Comparison of ENCODE assay signal across 1 cellular context in the genomic region with DNA sequence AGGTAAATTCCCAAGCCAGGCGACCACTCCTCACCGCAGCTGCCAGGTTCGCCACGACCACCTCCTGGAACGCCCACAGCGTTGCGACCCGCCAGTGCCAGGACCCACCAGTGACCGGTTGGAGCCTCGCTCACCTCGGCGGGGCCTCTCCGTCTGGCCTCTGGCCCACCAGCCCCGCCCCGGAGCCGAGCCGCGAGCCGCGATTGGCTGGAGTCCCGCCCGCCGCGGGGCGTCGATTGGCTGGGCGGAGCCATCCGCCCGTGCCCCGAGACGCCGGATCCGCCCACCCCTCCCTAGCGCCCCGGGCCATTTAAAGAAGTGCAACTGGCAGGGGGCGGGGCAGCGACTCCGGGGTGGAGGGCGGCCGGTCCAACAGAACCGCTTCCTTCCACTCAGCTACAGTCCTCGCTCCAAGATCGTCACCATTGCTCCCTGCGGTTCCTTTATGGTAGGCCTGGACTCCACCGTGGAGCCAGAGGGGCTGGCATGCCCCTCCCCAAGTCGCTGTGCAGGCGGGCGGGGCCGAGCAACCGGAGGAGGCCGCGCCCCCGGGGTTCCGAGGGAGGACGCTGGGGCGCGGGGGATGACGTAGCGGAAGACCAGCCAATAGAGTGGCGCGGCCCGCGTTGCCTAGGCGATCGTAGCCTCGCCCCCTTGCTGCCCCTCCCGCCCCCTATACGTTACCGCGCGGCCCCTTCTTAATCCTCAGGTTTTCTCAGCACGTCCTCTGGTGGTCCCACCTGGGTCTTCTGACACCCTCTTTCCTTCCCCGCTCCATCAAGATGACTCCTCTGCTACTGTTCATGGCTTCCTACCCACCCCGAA.
TF ChIP-seq lines count a peak whose summit lies in the region.

A gene with protein sequence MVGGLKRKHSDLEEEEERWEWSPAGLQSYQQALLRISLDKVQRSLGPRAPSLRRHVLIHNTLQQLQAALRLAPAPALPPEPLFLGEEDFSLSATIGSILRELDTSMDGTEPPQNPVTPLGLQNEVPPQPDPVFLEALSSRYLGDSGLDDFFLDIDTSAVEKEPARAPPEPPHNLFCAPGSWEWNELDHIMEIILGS (minus strand): TSS at position 155 of the 825 bp plus-strand sequence. CDS start 2,255 bp downstream, outside the sequence.

TF ChIP-seq in HepG2, 621 proteins besides CTCF, POLR2A, EP300 and RAD21 (continued from another document and continues in another):
- TF ChIP-seq, protein P1, sequence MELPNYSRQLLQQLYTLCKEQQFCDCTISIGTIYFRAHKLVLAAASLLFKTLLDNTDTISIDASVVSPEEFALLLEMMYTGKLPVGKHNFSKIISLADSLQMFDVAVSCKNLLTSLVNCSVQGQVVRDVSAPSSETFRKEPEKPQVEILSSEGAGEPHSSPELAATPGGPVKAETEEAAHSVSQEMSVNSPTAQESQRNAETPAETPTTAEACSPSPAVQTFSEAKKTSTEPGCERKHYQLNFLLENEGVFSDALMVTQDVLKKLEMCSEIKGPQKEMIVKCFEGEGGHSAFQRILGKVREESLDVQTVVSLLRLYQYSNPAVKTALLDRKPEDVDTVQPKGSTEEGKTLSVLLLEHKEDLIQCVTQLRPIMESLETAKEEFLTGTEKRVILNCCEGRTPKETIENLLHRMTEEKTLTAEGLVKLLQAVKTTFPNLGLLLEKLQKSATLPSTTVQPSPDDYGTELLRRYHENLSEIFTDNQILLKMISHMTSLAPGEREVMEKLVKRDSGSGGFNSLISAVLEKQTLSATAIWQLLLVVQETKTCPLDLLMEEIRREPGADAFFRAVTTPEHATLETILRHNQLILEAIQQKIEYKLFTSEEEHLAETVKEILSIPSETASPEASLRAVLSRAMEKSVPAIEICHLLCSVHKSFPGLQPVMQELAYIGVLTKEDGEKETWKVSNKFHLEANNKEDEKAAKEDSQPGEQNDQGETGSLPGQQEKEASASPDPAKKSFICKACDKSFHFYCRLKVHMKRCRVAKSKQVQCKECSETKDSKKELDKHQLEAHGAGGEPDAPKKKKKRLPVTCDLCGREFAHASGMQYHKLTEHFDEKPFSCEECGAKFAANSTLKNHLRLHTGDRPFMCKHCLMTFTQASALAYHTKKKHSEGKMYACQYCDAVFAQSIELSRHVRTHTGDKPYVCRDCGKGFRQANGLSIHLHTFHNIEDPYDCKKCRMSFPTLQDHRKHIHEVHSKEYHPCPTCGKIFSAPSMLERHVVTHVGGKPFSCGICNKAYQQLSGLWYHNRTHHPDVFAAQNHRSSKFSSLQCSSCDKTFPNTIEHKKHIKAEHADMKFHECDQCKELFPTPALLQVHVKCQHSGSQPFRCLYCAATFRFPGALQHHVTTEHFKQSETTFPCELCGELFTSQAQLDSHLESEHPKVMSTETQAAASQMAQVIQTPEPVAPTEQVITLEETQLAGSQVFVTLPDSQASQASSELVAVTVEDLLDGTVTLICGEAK (IDR thresholded peaks at IDR 0.05): no peak
- TF ChIP-seq, protein P1 (CRISPR knock-in tag; IDR thresholded peaks at IDR 0.05): no peak
- TF ChIP-seq, protein P2, sequence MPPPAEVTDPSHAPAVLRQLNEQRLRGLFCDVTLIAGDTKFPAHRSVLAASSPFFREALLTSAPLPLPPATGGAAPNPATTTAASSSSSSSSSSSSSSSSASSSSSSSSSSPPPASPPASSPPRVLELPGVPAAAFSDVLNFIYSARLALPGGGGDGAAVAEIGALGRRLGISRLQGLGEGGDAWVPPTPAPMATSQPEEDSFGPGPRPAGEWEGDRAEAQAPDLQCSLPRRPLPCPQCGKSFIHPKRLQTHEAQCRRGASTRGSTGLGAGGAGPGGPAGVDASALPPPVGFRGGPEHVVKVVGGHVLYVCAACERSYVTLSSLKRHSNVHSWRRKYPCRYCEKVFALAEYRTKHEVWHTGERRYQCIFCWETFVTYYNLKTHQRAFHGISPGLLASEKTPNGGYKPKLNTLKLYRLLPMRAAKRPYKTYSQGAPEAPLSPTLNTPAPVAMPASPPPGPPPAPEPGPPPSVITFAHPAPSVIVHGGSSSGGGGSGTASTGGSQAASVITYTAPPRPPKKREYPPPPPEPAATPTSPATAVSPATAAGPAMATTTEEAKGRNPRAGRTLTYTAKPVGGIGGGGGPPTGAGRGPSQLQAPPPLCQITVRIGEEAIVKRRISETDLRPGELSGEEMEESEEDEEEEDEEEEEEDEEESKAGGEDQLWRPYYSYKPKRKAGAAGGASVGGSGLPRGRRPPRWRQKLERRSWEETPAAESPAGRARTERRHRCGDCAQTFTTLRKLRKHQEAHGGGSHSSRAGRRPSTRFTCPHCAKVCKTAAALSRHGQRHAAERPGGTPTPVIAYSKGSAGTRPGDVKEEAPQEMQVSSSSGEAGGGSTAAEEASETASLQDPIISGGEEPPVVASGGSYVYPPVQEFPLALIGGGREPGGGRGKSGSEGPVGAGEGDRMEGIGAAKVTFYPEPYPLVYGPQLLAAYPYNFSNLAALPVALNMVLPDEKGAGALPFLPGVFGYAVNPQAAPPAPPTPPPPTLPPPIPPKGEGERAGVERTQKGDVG (CRISPR knock-in tag; IDR thresholded peaks at IDR 0.05; ENCODE audit: borderline replicate concordance): no peak
- no peak for TF ChIP-seq SOX13 (IDR thresholded peaks at IDR 0.05)
- TF ChIP-seq SOX13 (CRISPR knock-in tag; conservative IDR thresholded peaks at IDR 0.05 in 1 of 2, IDR thresholded peaks at IDR 0.05 in 1 of 2): no peak
- TF ChIP-seq, protein P3, sequence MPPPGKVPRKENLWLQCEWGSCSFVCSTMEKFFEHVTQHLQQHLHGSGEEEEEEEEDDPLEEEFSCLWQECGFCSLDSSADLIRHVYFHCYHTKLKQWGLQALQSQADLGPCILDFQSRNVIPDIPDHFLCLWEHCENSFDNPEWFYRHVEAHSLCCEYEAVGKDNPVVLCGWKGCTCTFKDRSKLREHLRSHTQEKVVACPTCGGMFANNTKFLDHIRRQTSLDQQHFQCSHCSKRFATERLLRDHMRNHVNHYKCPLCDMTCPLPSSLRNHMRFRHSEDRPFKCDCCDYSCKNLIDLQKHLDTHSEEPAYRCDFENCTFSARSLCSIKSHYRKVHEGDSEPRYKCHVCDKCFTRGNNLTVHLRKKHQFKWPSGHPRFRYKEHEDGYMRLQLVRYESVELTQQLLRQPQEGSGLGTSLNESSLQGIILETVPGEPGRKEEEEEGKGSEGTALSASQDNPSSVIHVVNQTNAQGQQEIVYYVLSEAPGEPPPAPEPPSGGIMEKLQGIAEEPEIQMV (CRISPR knock-in tag; IDR thresholded peaks at IDR 0.05; ENCODE audit: low read depth): no peak
- TF ChIP-seq IKZF1 (IDR thresholded peaks at IDR 0.05): no peak
- no peak for TF ChIP-seq SMAD3 (CRISPR knock-in tag; IDR thresholded peaks at IDR 0.05)
- TF ChIP-seq ZBTB8A (CRISPR knock-in tag; IDR thresholded peaks at IDR 0.05; ENCODE audit: borderline replicate concordance, low read depth): no peak
- TF ChIP-seq, protein P4, sequence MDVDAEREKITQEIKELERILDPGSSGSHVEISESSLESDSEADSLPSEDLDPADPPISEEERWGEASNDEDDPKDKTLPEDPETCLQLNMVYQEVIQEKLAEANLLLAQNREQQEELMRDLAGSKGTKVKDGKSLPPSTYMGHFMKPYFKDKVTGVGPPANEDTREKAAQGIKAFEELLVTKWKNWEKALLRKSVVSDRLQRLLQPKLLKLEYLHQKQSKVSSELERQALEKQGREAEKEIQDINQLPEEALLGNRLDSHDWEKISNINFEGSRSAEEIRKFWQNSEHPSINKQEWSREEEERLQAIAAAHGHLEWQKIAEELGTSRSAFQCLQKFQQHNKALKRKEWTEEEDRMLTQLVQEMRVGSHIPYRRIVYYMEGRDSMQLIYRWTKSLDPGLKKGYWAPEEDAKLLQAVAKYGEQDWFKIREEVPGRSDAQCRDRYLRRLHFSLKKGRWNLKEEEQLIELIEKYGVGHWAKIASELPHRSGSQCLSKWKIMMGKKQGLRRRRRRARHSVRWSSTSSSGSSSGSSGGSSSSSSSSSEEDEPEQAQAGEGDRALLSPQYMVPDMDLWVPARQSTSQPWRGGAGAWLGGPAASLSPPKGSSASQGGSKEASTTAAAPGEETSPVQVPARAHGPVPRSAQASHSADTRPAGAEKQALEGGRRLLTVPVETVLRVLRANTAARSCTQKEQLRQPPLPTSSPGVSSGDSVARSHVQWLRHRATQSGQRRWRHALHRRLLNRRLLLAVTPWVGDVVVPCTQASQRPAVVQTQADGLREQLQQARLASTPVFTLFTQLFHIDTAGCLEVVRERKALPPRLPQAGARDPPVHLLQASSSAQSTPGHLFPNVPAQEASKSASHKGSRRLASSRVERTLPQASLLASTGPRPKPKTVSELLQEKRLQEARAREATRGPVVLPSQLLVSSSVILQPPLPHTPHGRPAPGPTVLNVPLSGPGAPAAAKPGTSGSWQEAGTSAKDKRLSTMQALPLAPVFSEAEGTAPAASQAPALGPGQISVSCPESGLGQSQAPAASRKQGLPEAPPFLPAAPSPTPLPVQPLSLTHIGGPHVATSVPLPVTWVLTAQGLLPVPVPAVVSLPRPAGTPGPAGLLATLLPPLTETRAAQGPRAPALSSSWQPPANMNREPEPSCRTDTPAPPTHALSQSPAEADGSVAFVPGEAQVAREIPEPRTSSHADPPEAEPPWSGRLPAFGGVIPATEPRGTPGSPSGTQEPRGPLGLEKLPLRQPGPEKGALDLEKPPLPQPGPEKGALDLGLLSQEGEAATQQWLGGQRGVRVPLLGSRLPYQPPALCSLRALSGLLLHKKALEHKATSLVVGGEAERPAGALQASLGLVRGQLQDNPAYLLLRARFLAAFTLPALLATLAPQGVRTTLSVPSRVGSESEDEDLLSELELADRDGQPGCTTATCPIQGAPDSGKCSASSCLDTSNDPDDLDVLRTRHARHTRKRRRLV (CRISPR knock-in tag; IDR thresholded peaks at IDR 0.05): 0 out of 2 replicates have a peak, but pooled peaks have one; percentile 48
- TF ChIP-seq, protein P5, sequence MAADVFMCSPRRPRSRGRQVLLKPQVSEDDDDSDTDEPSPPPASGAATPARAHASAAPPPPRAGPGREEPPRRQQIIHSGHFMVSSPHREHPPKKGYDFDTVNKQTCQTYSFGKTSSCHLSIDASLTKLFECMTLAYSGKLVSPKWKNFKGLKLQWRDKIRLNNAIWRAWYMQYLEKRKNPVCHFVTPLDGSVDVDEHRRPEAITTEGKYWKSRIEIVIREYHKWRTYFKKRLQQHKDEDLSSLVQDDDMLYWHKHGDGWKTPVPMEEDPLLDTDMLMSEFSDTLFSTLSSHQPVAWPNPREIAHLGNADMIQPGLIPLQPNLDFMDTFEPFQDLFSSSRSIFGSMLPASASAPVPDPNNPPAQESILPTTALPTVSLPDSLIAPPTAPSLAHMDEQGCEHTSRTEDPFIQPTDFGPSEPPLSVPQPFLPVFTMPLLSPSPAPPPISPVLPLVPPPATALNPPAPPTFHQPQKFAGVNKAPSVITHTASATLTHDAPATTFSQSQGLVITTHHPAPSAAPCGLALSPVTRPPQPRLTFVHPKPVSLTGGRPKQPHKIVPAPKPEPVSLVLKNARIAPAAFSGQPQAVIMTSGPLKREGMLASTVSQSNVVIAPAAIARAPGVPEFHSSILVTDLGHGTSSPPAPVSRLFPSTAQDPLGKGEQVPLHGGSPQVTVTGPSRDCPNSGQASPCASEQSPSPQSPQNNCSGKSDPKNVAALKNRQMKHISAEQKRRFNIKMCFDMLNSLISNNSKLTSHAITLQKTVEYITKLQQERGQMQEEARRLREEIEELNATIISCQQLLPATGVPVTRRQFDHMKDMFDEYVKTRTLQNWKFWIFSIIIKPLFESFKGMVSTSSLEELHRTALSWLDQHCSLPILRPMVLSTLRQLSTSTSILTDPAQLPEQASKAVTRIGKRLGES (CRISPR knock-in tag; IDR thresholded peaks at IDR 0.05; ENCODE audit: borderline replicate concordance): no peak
- TF ChIP-seq, protein P6, sequence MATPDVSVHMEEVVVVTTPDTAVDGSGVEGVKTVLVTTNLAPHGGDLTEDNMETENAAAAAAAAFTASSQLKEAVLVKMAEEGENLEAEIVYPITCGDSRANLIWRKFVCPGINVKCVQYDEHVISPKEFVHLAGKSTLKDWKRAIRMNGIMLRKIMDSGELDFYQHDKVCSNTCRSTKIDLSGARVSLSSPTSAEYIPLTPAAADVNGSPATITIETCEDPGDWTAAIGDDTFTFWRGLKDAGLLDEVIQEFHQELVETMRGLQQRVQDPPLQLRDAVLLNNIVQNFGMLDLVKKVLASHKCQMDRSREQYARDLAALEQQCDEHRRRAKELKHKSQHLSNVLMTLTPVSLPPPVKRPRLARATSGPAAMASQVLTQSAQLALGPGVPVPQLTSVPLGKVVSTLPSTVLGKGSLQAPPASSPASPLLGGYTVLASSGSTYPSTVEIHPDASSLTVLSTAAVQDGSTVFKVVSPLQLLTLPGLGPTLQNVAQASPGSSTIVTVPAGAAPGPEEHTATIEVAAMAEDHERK (CRISPR knock-in tag; IDR thresholded peaks at IDR 0.05; ENCODE audit: low read depth): peak; percentile 12; the same call in 1 of the 2 replicates
- peak; percentile 79; the same call in 1 of the 2 replicates for TF ChIP-seq SNAI1 (CRISPR knock-in tag; IDR thresholded peaks at IDR 0.05; ENCODE audit: borderline replicate concordance)
- TF ChIP-seq, protein P7, sequence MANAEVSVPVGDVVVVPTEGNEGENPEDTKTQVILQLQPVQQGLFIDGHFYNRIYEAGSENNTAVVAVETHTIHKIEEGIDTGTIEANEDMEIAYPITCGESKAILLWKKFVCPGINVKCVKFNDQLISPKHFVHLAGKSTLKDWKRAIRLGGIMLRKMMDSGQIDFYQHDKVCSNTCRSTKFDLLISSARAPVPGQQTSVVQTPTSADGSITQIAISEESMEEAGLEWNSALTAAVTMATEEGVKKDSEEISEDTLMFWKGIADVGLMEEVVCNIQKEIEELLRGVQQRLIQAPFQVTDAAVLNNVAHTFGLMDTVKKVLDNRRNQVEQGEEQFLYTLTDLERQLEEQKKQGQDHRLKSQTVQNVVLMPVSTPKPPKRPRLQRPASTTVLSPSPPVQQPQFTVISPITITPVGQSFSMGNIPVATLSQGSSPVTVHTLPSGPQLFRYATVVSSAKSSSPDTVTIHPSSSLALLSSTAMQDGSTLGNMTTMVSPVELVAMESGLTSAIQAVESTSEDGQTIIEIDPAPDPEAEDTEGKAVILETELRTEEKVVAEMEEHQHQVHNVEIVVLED (CRISPR knock-in tag; IDR thresholded peaks at IDR 0.05; ENCODE audit: borderline replicate concordance): peak; percentile 67; the same call in 1 of the 2 replicates
- TF ChIP-seq BCL6 (CRISPR knock-in tag; IDR thresholded peaks at IDR 0.05): no peak
- TF ChIP-seq FOXC1 (CRISPR knock-in tag; IDR thresholded peaks at IDR 0.05; ENCODE audit: borderline replicate concordance): peak; percentile 17; the same call in 1 of the 2 replicates
